9 cellular contexts compared by ENCODE assay signal in genomic region chr11:128463386-128463829, GRCh38.
DNase-seq lines count a peak whose midpoint lies in the region; ATAC-seq and TF ChIP-seq lines count a peak whose summit lies in the region.
"Had no signal": no experiment of that assay in that cellular context is flagged by ENCODE, and none has a peak within 500 bp of the region (broad histone marks: within the 10 kb centered on the region; RNA-seq: fewer than 3 reads in every experiment).

No MANE protein-coding gene starts in this region.

- no TSS peak for BruUV-seq in Caco-2 (replicated peaks; lab: Mats Ljungman, UMichigan)

- H3K36me3 Mint-ChIP-seq in T-helper 1 cell treated with Interleukin-12 subunit alpha and Interleukin-12 subunit beta and Interleukin-4 antibody, amounts not matched to agents 30 μg/mL and 1 μg/mL, for 36 hours (ENCODE audit: low read depth) = peaks cover 92% of the 10 kb centered on the region
- H3K36me3 Mint-ChIP-seq in Caco-2 (ENCODE audit: insufficient read depth, unreplicated experiment) = no peaks in the 10 kb centered on the region

- peaks cover 0 to 6% of the 10 kb centered on the region in 2 donors for H3K36me3 ChIP-seq in body of pancreas (replicated peaks in 1 of 2; ENCODE audit: insufficient read depth in 1 of 2, low read depth in 2 of 2)
- peaks cover 0 to 9% (median 6%) of the 10 kb centered on the region in 4 donors for H3K36me3 ChIP-seq in right lobe of liver
- peaks cover 88% of the 10 kb centered on the region for H3K36me3 ChIP-seq in thymus (ENCODE audit: control insufficient read depth, insufficient read depth)
- H3K36me3 ChIP-seq in Caco-2 (ENCODE audit: control insufficient read depth, insufficient read depth, low read length) = no peaks in the 10 kb centered on the region

- TF ChIP-seq CTCF in body of pancreas (IDR thresholded peaks at IDR 0.05) = no peak
- no peak for TF ChIP-seq CTCF in right lobe of liver (IDR thresholded peaks at IDR 0.05)
- TF ChIP-seq CTCF in Caco-2 (IDR thresholded peaks at IDR 0.05; ENCODE audit: insufficient read depth in 1 of 2, low read depth in 1 of 2, low read length in 1 of 2, severe bottlenecking in 1 of 2, unreplicated experiment in 1 of 2) = no peak

- TF ChIP-seq POLR2A in body of pancreas (IDR thresholded peaks at IDR 0.05) (no peak), right lobe of liver (IDR thresholded peaks at IDR 0.05) (no peak)

- 67 to 78% methylated on average over 7 of the region's 7 CpGs for WGBS in body of pancreas, 2 donors
- WGBS in right lobe of liver (ENCODE audit: insufficient coverage, low coverage, low lambda C conversion rate, missing lambda C conversion rate) = 71% methylated on average over 7 of the region's 7 CpGs
- 93% methylated on average over 7 of the region's 7 CpGs for WGBS in thymus

- ATAC-seq in body of pancreas (peak; percentile 45), right lobe of liver (peak; percentile 19 to 65 (median 47)), HG02970 (IDR thresholded peaks at IDR 0.05; ENCODE audit: low FRiP score, unreplicated experiment) (no peak), GM19351 (IDR thresholded peaks at IDR 0.05; ENCODE audit: unreplicated experiment) (no peak)

- DNase-seq in T-helper 1 cell (no peak), body of pancreas (peak in 1 of 4 donors; percentile 21), right lobe of liver (no peak), Caco-2 (no peak)
- DNase-seq: dorsolateral prefrontal cortex had no signal

- no peaks in the 10 kb centered on the region for H3K9me3 ChIP-seq in body of pancreas
- no peaks in the 10 kb centered on the region for H3K9me3 ChIP-seq in right lobe of liver
- H3K9me3 ChIP-seq in thymus (ENCODE audit: control insufficient read depth) = no peaks in the 10 kb centered on the region
- H3K9me3 ChIP-seq in Caco-2 = no peaks in the 10 kb centered on the region

- no peaks in the 10 kb centered on the region for H3K9me3 Mint-ChIP-seq in T-helper 1 cell treated with Interleukin-12 subunit alpha and Interleukin-12 subunit beta and Interleukin-4 antibody, amounts not matched to agents 30 μg/mL and 1 μg/mL, for 36 hours
- H3K9me3 Mint-ChIP-seq in Caco-2 (ENCODE audit: unreplicated experiment) = no peaks in the 10 kb centered on the region

- CTCF ChIA-PET in Caco-2 (lab: Charles Lee) = no interaction called here

- POLR2A ChIA-PET in Caco-2 (lab: Charles Lee) = no interaction called here

- H3K4me1 ChIP-seq in body of pancreas = peaks cover 21% of the 10 kb centered on the region
- no peaks in the 10 kb centered on the region for H3K4me1 ChIP-seq in right lobe of liver
- peaks cover 51% of the 10 kb centered on the region for H3K4me1 ChIP-seq in thymus (ENCODE audit: control insufficient read depth, insufficient read depth, low read length)
- H3K4me1 ChIP-seq in Caco-2 = no peaks in the 10 kb centered on the region

- H3K27ac ChIP-seq in body of pancreas (peak overlapping the region in 2 of 4 donors; percentile 18 to 31), right lobe of liver (peak overlapping the region in 2 of 3 donors; percentile 30 to 68), thymus (ENCODE audit: low read depth) (peak overlapping the region; percentile 84)

- no peaks in the 10 kb centered on the region for H3K27me3 ChIP-seq in body of pancreas
- H3K27me3 ChIP-seq in right lobe of liver = no peaks in the 10 kb centered on the region
- no peaks in the 10 kb centered on the region for H3K27me3 ChIP-seq in thymus (ENCODE audit: control insufficient read depth, insufficient read depth)
- H3K27me3 ChIP-seq in Caco-2 (replicated peaks; ENCODE audit: control insufficient read depth, insufficient read depth, low read length) = no peaks in the 10 kb centered on the region
- H3K27me3 ChIP-seq: dorsolateral prefrontal cortex had no signal

- H3K4me3 ChIP-seq in body of pancreas = no peak overlapping the region
- no peak overlapping the region for H3K4me3 ChIP-seq in right lobe of liver
- no peak overlapping the region for H3K4me3 ChIP-seq in thymus (ENCODE audit: low read length)
- no peak overlapping the region for H3K4me3 ChIP-seq in Caco-2 (ENCODE audit: low read depth, low read length)
- H3K4me3 ChIP-seq: dorsolateral prefrontal cortex had no signal

- H3K27me3 Mint-ChIP-seq in T-helper 1 cell treated with Interleukin-12 subunit alpha and Interleukin-12 subunit beta and Interleukin-4 antibody, amounts not matched to agents 30 μg/mL and 1 μg/mL, for 36 hours (ENCODE audit: low read depth) = no peaks in the 10 kb centered on the region
- no peaks in the 10 kb centered on the region for H3K27me3 Mint-ChIP-seq in Caco-2 (ENCODE audit: insufficient read depth, unreplicated experiment)

- H3K4me3 Mint-ChIP-seq in T-helper 1 cell treated with Interleukin-12 subunit alpha and Interleukin-12 subunit beta and Interleukin-4 antibody, amounts not matched to agents 30 μg/mL and 1 μg/mL, for 36 hours = peak overlapping the region; percentile 40
- no peak overlapping the region for H3K4me3 Mint-ChIP-seq in Caco-2 (ENCODE audit: unreplicated experiment)

- H3K27ac Mint-ChIP-seq in T-helper 1 cell treated with Interleukin-12 subunit alpha and Interleukin-12 subunit beta and Interleukin-4 antibody, amounts not matched to agents 30 μg/mL and 1 μg/mL, for 36 hours = peak overlapping the region; percentile 90
- H3K27ac Mint-ChIP-seq in Caco-2 (ENCODE audit: unreplicated experiment) = no peak overlapping the region

- H3K4me1 Mint-ChIP-seq in T-helper 1 cell treated with Interleukin-12 subunit alpha and Interleukin-12 subunit beta and Interleukin-4 antibody, amounts not matched to agents 30 μg/mL and 1 μg/mL, for 36 hours (ENCODE audit: low read depth) = peaks cover 84% of the 10 kb centered on the region
- H3K4me1 Mint-ChIP-seq in Caco-2 (ENCODE audit: low read depth, unreplicated experiment) = peaks cover 7% of the 10 kb centered on the region

- intact Hi-C loops in body of pancreas (cut with DNase I) = no loop called here
- intact Hi-C loops in right lobe of liver (cut with DNase I) = no loop called here
- intact Hi-C loops in Caco-2 (cut with micrococcal nuclease; ENCODE audit: unreplicated experiment) = loop anchor here (1.0 kb wide), 1 partner anchor 15 kb away; no protein-coding TSS in a partner anchor

Comparison
In these comparisons a context has a peak if more than half of its experiments do, and no peak if none do; other contexts are left out.
1. ATAC-seq: peak in body of pancreas (single experiment) and right lobe of liver (4 of 4); none in HG02970 (single experiment) and GM19351 (single experiment).